In genomic region chr9:128421474-128422010, GRCh38 we compare ENCODE assay signal across 7 cellular contexts. TPM values are rescaled to one million over a fixed set of nuclear protein-coding genes. Genes with fewer than 3 reads are reported as not detected.
DNase-seq lines count a peak whose midpoint lies in the region; ATAC-seq and TF ChIP-seq lines count a peak whose summit lies in the region.

No MANE protein-coding gene starts in this region.

- H3K4me3 ChIP-seq in Jurkat, Clone E6-1 (ENCODE audit: low read length), result peak overlapping the region; percentile 62
- H3K4me3 ChIP-seq in iPS-20b (ENCODE audit: low read length) (peak overlapping the region; percentile 72; the same call in 1 of the 2 replicates), testis (peak overlapping the region; percentile 72 to 78), adrenal gland (peak overlapping the region in 2 of 4 donors; percentile 43 to 63)

- 23 to 33% methylated on average over 2 to 11 of the region's 11 CpGs for WGBS in testis, 2 donors
- WGBS in adrenal gland, 4 donors, result 20 to 67% (median 50%) methylated on average over 1 to 11 of the region's 11 CpGs

- no peaks in the 10 kb centered on the region for H3K9me3 ChIP-seq in iPS-20b (ENCODE audit: insufficient read depth, low read depth, low read length)
- H3K9me3 ChIP-seq in testis, result no peaks in the 10 kb centered on the region
- H3K9me3 ChIP-seq in adrenal gland (replicated peaks in 1 of 3), result no peaks in the 10 kb centered on the region

- H3K36me3 Mint-ChIP-seq in activated naive CD8-positive, alpha-beta T cell treated with anti-CD3 and anti-CD28 coated beads, Interleukin-2, amount 10 ng/mL, durations not matched to agents 7 days and 5 days, result no peaks in the 10 kb centered on the region

- H3K4me3 Mint-ChIP-seq in activated naive CD8-positive, alpha-beta T cell treated with anti-CD3 and anti-CD28 coated beads, Interleukin-2, amount 10 ng/mL, durations not matched to agents 7 days and 5 days, result peak overlapping the region; percentile 70

- peaks cover 1% of the 10 kb centered on the region; the same call in 1 of the 2 replicates for H3K4me1 ChIP-seq in iPS-20b (ENCODE audit: insufficient read depth, low read length)
- peaks cover 8% of the 10 kb centered on the region for H3K4me1 ChIP-seq in testis
- H3K4me1 ChIP-seq in adrenal gland (replicated peaks in 1 of 2), result peaks cover 0 to 13% of the 10 kb centered on the region in 2 donors

- H3K9me3 Mint-ChIP-seq in activated naive CD8-positive, alpha-beta T cell treated with anti-CD3 and anti-CD28 coated beads, Interleukin-2, amount 10 ng/mL, durations not matched to agents 7 days and 5 days, result no peaks in the 10 kb centered on the region

- ATAC-seq in activated naive CD8-positive, alpha-beta T cell treated with anti-CD3 and anti-CD28 coated beads, Interleukin-2, amount 10 ng/mL, durations not matched to agents 7 days and 5 days (ENCODE audit: low read depth), result peak; percentile 5

- H3K27me3 ChIP-seq in iPS-20b (ENCODE audit: insufficient read depth, low read length) (peaks cover 69% of the 10 kb centered on the region), testis (no peaks in the 10 kb centered on the region), adrenal gland (no peaks in the 10 kb centered on the region)

- peaks cover 14% of the 10 kb centered on the region for H3K4me1 Mint-ChIP-seq in activated naive CD8-positive, alpha-beta T cell treated with anti-CD3 and anti-CD28 coated beads, Interleukin-2, amount 10 ng/mL, durations not matched to agents 7 days and 5 days

- H3K27me3 Mint-ChIP-seq in activated naive CD8-positive, alpha-beta T cell treated with anti-CD3 and anti-CD28 coated beads, Interleukin-2, amount 10 ng/mL, durations not matched to agents 7 days and 5 days, result peaks cover 32% of the 10 kb centered on the region

- no peak overlapping the region for H3K9ac ChIP-seq in iPS-20b (ENCODE audit: low read depth, low read length)

- no peak overlapping the region for H3K27ac ChIP-seq in iPS-20b (ENCODE audit: low read length)
- H3K27ac ChIP-seq in testis, result peak overlapping the region in 1 of 2 donors; percentile 68
- H3K27ac ChIP-seq in adrenal gland, result peak overlapping the region in 2 of 5 donors; percentile 11 to 55

- intact Hi-C loops in testis (cut with DNase I; ENCODE audit: low total_unique reads) (no loop called here), adrenal gland (cut with DNase I) (no loop called here)

- POLR2A ChIA-PET in activated naive CD8-positive, alpha-beta T cell treated with anti-CD3 and anti-CD28 coated beads, Interleukin-2, amount 10 ng/mL, durations not matched to agents 7 days and 5 days (lab: Charles Lee), result interaction anchor here (1.1 to 1.3 kb wide), 2 partner anchors 27 to 50 kb away, joined by 3 to 5 read pairs; partner anchors contain the start of gene URM1

- H3K27ac Mint-ChIP-seq in activated naive CD8-positive, alpha-beta T cell treated with anti-CD3 and anti-CD28 coated beads, Interleukin-2, amount 10 ng/mL, durations not matched to agents 7 days and 5 days, result no peak overlapping the region

- H3K36me3 ChIP-seq in iPS-20b (ENCODE audit: insufficient read depth, low read depth, low read length) (no peaks in the 10 kb centered on the region), testis (ENCODE audit: low read depth, missing control alignments) (no peaks in the 10 kb centered on the region), adrenal gland (replicated peaks in 1 of 2) (no peaks in the 10 kb centered on the region)

- TF ChIP-seq POLR2A in testis (IDR thresholded peaks at IDR 0.05) (no peak), adrenal gland (IDR thresholded peaks at IDR 0.05) (no peak)

- peak; percentile 57 for DNase-seq in Jurkat, Clone E6-1 (ENCODE audit: low read depth, low spot score)
- DNase-seq in activated naive CD8-positive, alpha-beta T cell treated with anti-CD3 and anti-CD28 coated beads, Interleukin-2, amount 10 ng/mL, durations not matched to agents 7 days and 5 days, result peak; percentile 47
- no peak for DNase-seq in testis
- DNase-seq in DMS53 treated with DMSO at 0.1 percent for 48 hours (lab: John Stamatoyannopoulos, UW; ENCODE audit: unreplicated experiment), result no peak
- no peak for DNase-seq in putamen (ENCODE audit: low spot score)
- DNase-seq in adrenal gland, result no peak

- TF ChIP-seq CTCF in testis (IDR thresholded peaks at IDR 0.05) (no peak), adrenal gland (IDR thresholded peaks at IDR 0.05) (no peak)

RNA-seq across cellular contexts. Expression of gene CERCAM, which starts 0.9 kb away (rescaled TPM):
- polyA plus RNA-seq in Jurkat, Clone E6-1 (2012; ENCODE audit: insufficient read depth, insufficient read length), result 15.0 TPM
- 1 to 10 TPM; 3.5 to 3.7 TPM for total RNA-seq in activated naive CD8-positive, alpha-beta T cell treated with anti-CD3 and anti-CD28 coated beads, Interleukin-2, amount 10 ng/mL, durations not matched to agents 7 days and 5 days
- total RNA-seq in testis, result 10 to 100 TPM; 19.7 to 21.7 TPM
- 26.0 TPM for polyA plus RNA-seq in testis (ENCODE audit: insufficient read depth, low read depth, low replicate concordance)
- total RNA-seq in adrenal gland, result 10 to 100 TPM; 14.4 to 43.5 (median 18.0) TPM
- polyA plus RNA-seq in adrenal gland, result 10 to 100 TPM in 2 of 3 donors, 1 to 10 TPM in 1; 5.1 to 34.2 (median 16.2) TPM

RNA-seq across cellular contexts. Expression of gene ODF2, which starts 34.3 kb away (rescaled TPM):
- 86.2 TPM for polyA plus RNA-seq in Jurkat, Clone E6-1 (2012; ENCODE audit: insufficient read depth, insufficient read length)
- total RNA-seq in activated naive CD8-positive, alpha-beta T cell treated with anti-CD3 and anti-CD28 coated beads, Interleukin-2, amount 10 ng/mL, durations not matched to agents 7 days and 5 days, result 10 to 100 TPM; 64.9 to 65.0 TPM
- total RNA-seq in testis (100 to 1,000 TPM; 189 to 421 TPM), adrenal gland (10 to 100 TPM; 10.2 to 18.3 (median 14.0) TPM)
- polyA plus RNA-seq in testis (ENCODE audit: insufficient read depth, low read depth, low replicate concordance) (634 TPM), adrenal gland (10 to 100 TPM; 16.6 to 21.6 (median 19.6) TPM)

RNA-seq across cellular contexts. Expression of gene URM1, which starts 50.4 kb away (rescaled TPM):
- 83.5 TPM for polyA plus RNA-seq in Jurkat, Clone E6-1 (2012; ENCODE audit: insufficient read depth, insufficient read length)
- total RNA-seq in activated naive CD8-positive, alpha-beta T cell treated with anti-CD3 and anti-CD28 coated beads, Interleukin-2, amount 10 ng/mL, durations not matched to agents 7 days and 5 days, result 10 to 100 TPM; 60.7 to 63.4 TPM
- total RNA-seq in testis (10 to 100 TPM; 31.5 to 36.8 TPM), adrenal gland (10 to 100 TPM; 34.7 to 73.5 (median 47.0) TPM)
- polyA plus RNA-seq in testis (ENCODE audit: insufficient read depth, low read depth, low replicate concordance) (51.1 TPM), adrenal gland (10 to 100 TPM; 22.8 to 40.2 (median 27.0) TPM)

Comparison
In these comparisons a context has a peak if more than half of its experiments do, and no peak if none do; other contexts are left out.
1. DNase-seq: peak in Jurkat, Clone E6-1 (single experiment) and activated naive CD8-positive, alpha-beta T cell treated with anti-CD3 and anti-CD28 coated beads, Interleukin-2, amount 10 ng/mL, durations not matched to agents 7 days and 5 days (single experiment); none in testis (single experiment), DMS53 treated with DMSO at 0.1 percent for 48 hours (single experiment), putamen (single experiment) and adrenal gland (0 of 7).